In genomic region chr17:66655861-66656260, GRCh38 we compare ENCODE assay signal across 9 cellular contexts.
DNase-seq lines count a peak whose midpoint lies in the region; ATAC-seq, FAIRE-seq and TF ChIP-seq lines count a peak whose summit lies in the region.
"Had no signal": no experiment of that assay in that cellular context is flagged by ENCODE, and none has a peak within 500 bp of the region (broad histone marks: within the 10 kb centered on the region; RNA-seq: fewer than 3 reads in every experiment).

No MANE protein-coding gene starts in this region.

- FAIRE-seq in GM12891 (lab: Jason Lieb, UNC) = no peak

- no peaks in the 10 kb centered on the region for H3K9me3 Mint-ChIP-seq in activated T-cell treated with anti-CD3 and anti-CD28 coated beads, Interleukin-2, amount 50 U/mL, for 4 hours

- no peaks in the 10 kb centered on the region for H3K27me3 Mint-ChIP-seq in activated T-cell treated with anti-CD3 and anti-CD28 coated beads, Interleukin-2, amount 50 U/mL, for 4 hours (ENCODE audit: low read depth)

- intact Hi-C loops in head of caudate nucleus (cut with DNase I) = no loop called here

- TF ChIP-seq POLR2A in GM12891 (IDR thresholded peaks at IDR 0.05; ENCODE audit: low read depth, low read length) = no peak

- DNase-seq in activated CD8-positive, alpha-beta memory T cell treated with anti-CD3 and anti-CD28 coated beads for 4 hours (ENCODE audit: low read depth in 2 of 2) = peak; percentile 30 to 63
- DNase-seq in activated CD8-positive, alpha-beta memory T cell treated with anti-CD3 and anti-CD28 coated beads for 24 hours = no peak
- peak; percentile 55 for DNase-seq in activated T-cell treated with anti-CD3 and anti-CD28 coated beads, Interleukin-2, amount 50 U/mL, for 4 hours
- DNase-seq in head of caudate nucleus (peak in 40 of 42 donors; percentile 27 to 91 (median 62)), NK-92 (lab: John Stamatoyannopoulos, UW; ENCODE audit: unreplicated experiment) (no peak), GM12891 (ENCODE audit: insufficient read length, low spot score) (no peak)
- DNase-seq in stimulated activated CD8-positive, alpha-beta memory T cell treated with anti-CD3 and anti-CD28 coated beads, Interleukin-4, amount 100 ng/mL, for 4 hours (ENCODE audit: low read depth in 2 of 2, low spot score in 1 of 2) = peak; percentile 26 to 31
- DNase-seq: effector memory CD4-positive, alpha-beta T cell had no signal

- H3K4me3 Mint-ChIP-seq in activated T-cell treated with anti-CD3 and anti-CD28 coated beads, Interleukin-2, amount 50 U/mL, for 4 hours = no peak overlapping the region

- H3K4me1 Mint-ChIP-seq in activated T-cell treated with anti-CD3 and anti-CD28 coated beads, Interleukin-2, amount 50 U/mL, for 4 hours (ENCODE audit: low read depth) = peaks cover 59% of the 10 kb centered on the region

- peaks cover 65% of the 10 kb centered on the region for H3K36me3 Mint-ChIP-seq in activated T-cell treated with anti-CD3 and anti-CD28 coated beads, Interleukin-2, amount 50 U/mL, for 4 hours (ENCODE audit: insufficient read depth)

- peak; percentile 94 to 99 for ATAC-seq in activated T-cell treated with anti-CD3 and anti-CD28 coated beads, Interleukin-2, amount 50 U/mL, for 4 hours
- no peak for ATAC-seq in GM18909 (IDR thresholded peaks at IDR 0.05; ENCODE audit: poor library complexity, unreplicated experiment)

TF ChIP-seq in GM12891, 5 proteins besides CTCF, POLR2A, EP300 and RAD21:
- TF ChIP-seq PAX5 (IDR thresholded peaks at IDR 0.05; ENCODE audit: insufficient read depth, low read length, severe bottlenecking) (no peak), POU2F2 (IDR thresholded peaks at IDR 0.05; ENCODE audit: low read depth, low read length) (no peak), SPI1 (IDR thresholded peaks at IDR 0.05; ENCODE audit: low read depth, low read length) (no peak), TAF1 (IDR thresholded peaks at IDR 0.05; ENCODE audit: low read depth, low read length) (no peak)
TF ChIP-seq in GM12891: peak in this region for 0.

Comparison
In these comparisons a context has a peak if more than half of its experiments do, and no peak if none do; other contexts are left out.
1. DNase-seq: peak in activated CD8-positive, alpha-beta memory T cell treated with anti-CD3 and anti-CD28 coated beads for 4 hours (2 of 2), activated T-cell treated with anti-CD3 and anti-CD28 coated beads, Interleukin-2, amount 50 U/mL, for 4 hours (single experiment), head of caudate nucleus (40 of 42) and stimulated activated CD8-positive, alpha-beta memory T cell treated with anti-CD3 and anti-CD28 coated beads, Interleukin-4, amount 100 ng/mL, for 4 hours (2 of 2); none in activated CD8-positive, alpha-beta memory T cell treated with anti-CD3 and anti-CD28 coated beads for 24 hours (single experiment), NK-92 (single experiment) and GM12891 (single experiment).